19 cellular contexts compared by ENCODE assay signal in the genomic region with DNA sequence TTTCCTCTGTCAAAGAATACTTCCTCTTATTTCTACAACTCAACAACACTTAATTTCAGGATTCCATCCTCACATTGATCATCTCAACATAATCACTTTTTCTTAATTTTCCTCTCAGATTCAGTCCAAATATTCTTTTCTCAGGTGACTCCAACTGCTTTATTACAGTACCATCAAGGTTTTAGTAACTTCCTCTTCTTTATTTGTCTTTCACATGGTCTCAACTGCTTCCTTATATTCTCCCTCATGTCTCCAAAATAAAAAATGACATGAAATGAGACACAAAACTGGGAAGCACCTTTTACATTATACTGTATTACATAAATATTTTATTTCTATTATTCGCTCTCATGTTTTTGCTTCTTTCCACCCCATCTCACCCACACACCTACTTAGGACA.
"Had no signal": no experiment of that assay in that cellular context is flagged by ENCODE, and none has a peak within 500 bp of the region (broad histone marks: within the 10 kb centered on the region; RNA-seq: fewer than 3 reads in every experiment).

No MANE protein-coding gene starts in this region.

- ATAC-seq: activated naive CD4-positive, alpha-beta T cell treated with anti-CD3 and anti-CD28 coated beads, Interleukin-2, amount 50 U/mL, for 72 hours; activated T-cell treated with anti-CD3 and anti-CD28 coated beads, Interleukin-2, amount 50 U/mL, for 72 hours; sciatic nerve had no signal

- H3K4me3 Mint-ChIP-seq: activated CD4-positive, alpha-beta T cell treated with anti-CD3 and anti-CD28 coated beads, Interleukin-2, amount 10 ng/mL, durations not matched to agents 7 days and 5 days; activated T-cell treated with anti-CD3 and anti-CD28 coated beads, Interleukin-2, amount 50 U/mL, for 72 hours; brain; neural progenitor cell had no signal

- FAIRE-seq: endothelial cell of umbilical vein had no signal

- H3K27ac Mint-ChIP-seq: activated CD4-positive, alpha-beta T cell treated with anti-CD3 and anti-CD28 coated beads, Interleukin-2, amount 10 ng/mL, durations not matched to agents 7 days and 5 days; activated naive CD4-positive, alpha-beta T cell treated with anti-CD3 and anti-CD28 coated beads, Interleukin-2, amount 50 U/mL, for 72 hours; neural progenitor cell had no signal

- H3K27me3 ChIP-seq: esophagus squamous epithelium, neural progenitor cell, ovary had no signal

- H3K27me3 Mint-ChIP-seq: activated CD4-positive, alpha-beta T cell treated with anti-CD3 and anti-CD28 coated beads, Interleukin-2, amount 10 ng/mL, durations not matched to agents 7 days and 5 days; brain had no signal

- H3K4me3 ChIP-seq: coronary artery, esophagus squamous epithelium, neural progenitor cell, ovary had no signal

- H3K9me3 ChIP-seq: esophagus squamous epithelium, ovary had no signal

- H3K36me3 ChIP-seq: neural progenitor cell, ovary had no signal

- H3K27ac ChIP-seq: coronary artery, esophagus squamous epithelium, neural progenitor cell, ovary had no signal

- DNase-seq: activated CD4-positive, alpha-beta T cell treated with anti-CD3 and anti-CD28 coated beads, Interleukin-2, amount 10 ng/mL, durations not matched to agents 7 days and 5 days; activated CD4-positive, CD25-positive, alpha-beta regulatory T cell; activated CD8-positive, alpha-beta memory T cell treated with anti-CD3 and anti-CD28 coated beads, Interleukin-2, amount 50 U/mL, for 48 hours; activated gamma-delta T cell; activated T-cell treated with anti-CD3 and anti-CD28 coated beads, Interleukin-2, amount 50 U/mL, for 72 hours; amniotic stem cell; central memory CD4-positive, alpha-beta T cell; effector CD8-positive, alpha-beta T cell; esophagus squamous epithelium; glutamatergic neuron; hypothalamus; mesendoderm; ovary had no signal

- H3K9me3 Mint-ChIP-seq: activated CD4-positive, alpha-beta T cell treated with anti-CD3 and anti-CD28 coated beads, Interleukin-2, amount 10 ng/mL, durations not matched to agents 7 days and 5 days; activated naive CD4-positive, alpha-beta T cell treated with anti-CD3 and anti-CD28 coated beads, Interleukin-2, amount 50 U/mL, for 72 hours; activated T-cell treated with anti-CD3 and anti-CD28 coated beads, Interleukin-2, amount 50 U/mL, for 72 hours; neural progenitor cell had no signal

- H3K36me3 Mint-ChIP-seq: activated naive CD4-positive, alpha-beta T cell treated with anti-CD3 and anti-CD28 coated beads, Interleukin-2, amount 50 U/mL, for 72 hours had no signal
